20 cellular contexts compared by ENCODE assay signal in genomic region chr12:120055231-120055630, GRCh38.
A peak's percentile ranks its signal among the peaks of the same experiment; 100 is the strongest.
DNase-seq lines count a peak whose midpoint lies in the region; ATAC-seq, FAIRE-seq and TF ChIP-seq lines count a peak whose summit lies in the region.
"Had no signal": no experiment of that assay in that cellular context is flagged by ENCODE, and none has a peak within 500 bp of the region (broad histone marks: within the 10 kb centered on the region; RNA-seq: fewer than 3 reads in every experiment).

No MANE protein-coding gene starts in this region.

- no peaks in the 10 kb centered on the region for H3K27me3 ChIP-seq in HepG2 (ENCODE audit: control insufficient read depth in 1 of 2, insufficient read depth in 2 of 2, low read length in 2 of 2)
- H3K27me3 ChIP-seq in smooth muscle cell (ENCODE audit: low read depth), result no peaks in the 10 kb centered on the region
- no peaks in the 10 kb centered on the region for H3K27me3 ChIP-seq in dorsolateral prefrontal cortex
- H3K27me3 ChIP-seq: stomach had no signal

- no peak for ATAC-seq in HepG2
- ATAC-seq in HG03460 (IDR thresholded peaks at IDR 0.05; ENCODE audit: unreplicated experiment), result no peak
- ATAC-seq: activated CD4-positive, alpha-beta T cell treated with anti-CD3 and anti-CD28 coated beads for 36 hours had no signal

- in situ Hi-C loops in HepG2 (cut with HindIII; ENCODE audit: extremely low pct_ligation_motif_present, low pct_unique_long_range_greater_than_20kb), result no loop called here

- DNase-seq in NOMO-1 treated with dmso at 0.1 percent for 144 hours (lab: John Stamatoyannopoulos, UW; ENCODE audit: unreplicated experiment), result peak; percentile 4
- DNase-seq in epithelial cell of esophagus (ENCODE audit: low read depth), result peak; percentile 90
- no peak for DNase-seq in HepG2 (ENCODE audit: low spot score)
- no peak for DNase-seq in smooth muscle cell (lab: John Stamatoyannopoulos, UW; ENCODE audit: unreplicated experiment)
- no peak for DNase-seq in activated CD4-positive, CD25-positive, alpha-beta regulatory T cell (lab: John Stamatoyannopoulos, UW)
- DNase-seq in dorsolateral prefrontal cortex, result no peak
- DNase-seq: activated CD4-positive, alpha-beta T cell treated with anti-CD3 and anti-CD28 coated beads for 36 hours; activated gamma-delta T cell; aorta; DND-41; IMR-90; naive B cell; NCI-H2029 treated with DMSO at 0.1 percent for 48 hours; NCI-H510A treated with DMSO at 0.1 percent for 48 hours; stimulated activated CD4-positive, alpha-beta T cell treated with anti-CD3 and anti-CD28 coated beads, Interleukin-2, amount 100 ng/mL, for 24 hours; stomach; T1000 had no signal

- TF ChIP-seq EP300 in HepG2 (IDR thresholded peaks at IDR 0.05; ENCODE audit: low read depth in 2 of 2, low read length in 2 of 2) (no peak), HepG2 (CRISPR knock-in tag; IDR thresholded peaks at IDR 0.05; ENCODE audit: borderline replicate concordance) (no peak)

- H3K9ac ChIP-seq in HepG2 (ENCODE audit: insufficient read depth, low read depth, low read length), result no peak overlapping the region
- H3K9ac ChIP-seq in smooth muscle cell (ENCODE audit: low read depth), result no peak overlapping the region
- H3K9ac ChIP-seq: parathyroid adenoma had no signal

- no peak for TF ChIP-seq RAD21 in HepG2 (CRISPR knock-in tag; IDR thresholded peaks at IDR 0.05)

- H2AFZ ChIP-seq in HepG2 (ENCODE audit: low read length) (no peak overlapping the region), smooth muscle cell (ENCODE audit: low read depth) (no peak overlapping the region)
- H2AFZ ChIP-seq: parathyroid adenoma had no signal

- H3K36me3 ChIP-seq in HEK293 (ENCODE audit: control insufficient read depth in 2 of 2, insufficient read depth in 1 of 2, low read length in 2 of 2) (no peaks in the 10 kb centered on the region), HepG2 (replicated peaks in 1 of 2; ENCODE audit: control insufficient read depth in 1 of 2, insufficient read depth in 2 of 2, low read length in 2 of 2) (no peaks in the 10 kb centered on the region), smooth muscle cell (ENCODE audit: low read depth) (no peaks in the 10 kb centered on the region)
- H3K36me3 ChIP-seq: stomach had no signal

- TF ChIP-seq POLR2A in HepG2 (IDR thresholded peaks at IDR 0.05; ENCODE audit: insufficient read depth in 1 of 2, low read depth in 2 of 2, low read length in 2 of 2), result no peak

- TF ChIP-seq CTCF in HEK293 (tag by site-specific recombination; IDR thresholded peaks at IDR 0.05) (no peak), epithelial cell of esophagus (IDR thresholded peaks at IDR 0.05; ENCODE audit: insufficient read depth, low read depth, low read length, missing control alignments) (no peak), HepG2 (CRISPR knock-in tag; IDR thresholded peaks at IDR 0.05) (no peak), smooth muscle cell (IDR thresholded peaks at IDR 0.05; ENCODE audit: borderline replicate concordance, insufficient read depth, poor library complexity, severe bottlenecking) (no peak), dorsolateral prefrontal cortex (IDR thresholded peaks at IDR 0.05 in 54 of 56, conservative IDR thresholded peaks at IDR 0.05 in 2 of 56; ENCODE audit: low read depth in 1 of 56, partially characterized antibody in 56 of 56) (no peak)

- CTCF ChIA-PET in HEK293 (lab: Yijun Ruan, JAX), result interaction anchor here (0.5 kb wide), 1 partner anchor 1099 kb away, joined by 3 read pairs; no protein-coding TSS in a partner anchor
- CTCF ChIA-PET in HepG2 (lab: Yijun Ruan, JAX; ENCODE audit: low intra/inter-chr PET ratio, low total read pairs), result no interaction called here

- H3K27ac ChIP-seq in HEK293 (ENCODE audit: extremely low read depth, low read depth, low read length) (no peak overlapping the region), HepG2 (ENCODE audit: extremely low read length, insufficient read depth, low read length) (peak overlapping the region; percentile 14), smooth muscle cell (ENCODE audit: low read depth) (no peak overlapping the region), dorsolateral prefrontal cortex (no peak overlapping the region)
- H3K27ac ChIP-seq: parathyroid adenoma, stomach had no signal

- no peak overlapping the region for H3K4me2 ChIP-seq in HepG2 (ENCODE audit: low read depth, low read length)
- H3K4me2 ChIP-seq in smooth muscle cell, result no peak overlapping the region

- no peaks in the 10 kb centered on the region for H3K79me2 ChIP-seq in HepG2 (ENCODE audit: insufficient read depth, low read length)
- no peaks in the 10 kb centered on the region for H3K79me2 ChIP-seq in smooth muscle cell (ENCODE audit: low read depth)

- H4K20me1 ChIP-seq in HepG2 (ENCODE audit: insufficient read depth, low read length), result no peaks in the 10 kb centered on the region
- no peaks in the 10 kb centered on the region for H4K20me1 ChIP-seq in smooth muscle cell (ENCODE audit: low read depth)

- FAIRE-seq in HepG2 (lab: Jason Lieb, UNC), result peak; percentile 51

- H3K9me3 ChIP-seq in HEK293 (ENCODE audit: control insufficient read depth, insufficient read depth, low read depth, low read length) (no peaks in the 10 kb centered on the region), HepG2 (ENCODE audit: low read length) (no peaks in the 10 kb centered on the region), smooth muscle cell (replicated peaks; ENCODE audit: low read depth) (no peaks in the 10 kb centered on the region)
- H3K9me3 ChIP-seq: stomach had no signal

- POLR2A ChIA-PET in HEK293 (lab: Yijun Ruan, JAX) (no interaction called here), HepG2 (lab: Yijun Ruan, JAX) (no interaction called here)

- H3K4me3 ChIP-seq in HEK293 (ENCODE audit: low read depth, low read length) (no peak overlapping the region), epithelial cell of esophagus (ENCODE audit: low read length) (no peak overlapping the region), HepG2 (replicated peaks in 1 of 3; ENCODE audit: insufficient read depth in 1 of 3, low read depth in 2 of 3, low read length in 3 of 3) (no peak overlapping the region), smooth muscle cell (no peak overlapping the region), dorsolateral prefrontal cortex (no peak overlapping the region)
- H3K4me3 ChIP-seq: stomach had no signal

- no peaks in the 10 kb centered on the region for H3K4me1 ChIP-seq in HEK293 (ENCODE audit: control insufficient read depth, insufficient read depth, low read length)
- H3K4me1 ChIP-seq in HepG2 (ENCODE audit: insufficient read depth, low read length), result peaks cover 25% of the 10 kb centered on the region
- no peaks in the 10 kb centered on the region for H3K4me1 ChIP-seq in smooth muscle cell (ENCODE audit: low read depth)
- H3K4me1 ChIP-seq: parathyroid adenoma, stomach had no signal

- intact Hi-C loops in HepG2 (cut with micrococcal nuclease; ENCODE audit: unreplicated experiment), result no loop called here
- intact Hi-C loops in dorsolateral prefrontal cortex (cut with DNase I), result no loop called here

- H3F3A ChIP-seq in smooth muscle cell (ENCODE audit: low read depth), result no peaks in the 10 kb centered on the region

- 82% methylated on average over 1 of the region's 1 CpG for WGBS in HepG2 (ENCODE audit: low lambda C conversion rate)
- 91% methylated on average over 1 of the region's 1 CpG for WGBS in smooth muscle cell (ENCODE audit: low lambda C conversion rate)

- BruUV-seq in HepG2 (replicated peaks; lab: Mats Ljungman, UMichigan), result no TSS peak

TF ChIP-seq in HEK293, 187 proteins besides CTCF, POLR2A, EP300 and RAD21:
- TF ChIP-seq PRDM1 (tag by site-specific recombination; IDR thresholded peaks at IDR 0.05), result no peak
- no peak for TF ChIP-seq ZNF558 (tag by site-specific recombination; IDR thresholded peaks at IDR 0.05)
- peak; percentile 21; the same call in 1 of the 2 replicates for TF ChIP-seq PRDM6 (tag by site-specific recombination; IDR thresholded peaks at IDR 0.05)

TF ChIP-seq in HepG2, 621 proteins besides CTCF, POLR2A, EP300 and RAD21 (continues in another document):
- TF ChIP-seq ATF5 (CRISPR knock-in tag; IDR thresholded peaks at IDR 0.05; ENCODE audit: low read depth) (no peak), ZBTB44 (CRISPR knock-in tag; IDR thresholded peaks at IDR 0.05) (no peak), ZNF18 (CRISPR knock-in tag; IDR thresholded peaks at IDR 0.05; ENCODE audit: insufficient replicate concordance) (no peak), ATM (IDR thresholded peaks at IDR 0.05; ENCODE audit: borderline replicate concordance) (no peak), NONO (IDR thresholded peaks at IDR 0.05) (no peak), NONO (CRISPR knock-in tag; conservative IDR thresholded peaks at IDR 0.05) (no peak)

Comparison
In these comparisons a context has a peak if more than half of its experiments do, and no peak if none do; other contexts are left out.
1. DNase-seq: peak in NOMO-1 treated with dmso at 0.1 percent for 144 hours (single experiment) and epithelial cell of esophagus (single experiment); none in HepG2 (single experiment), smooth muscle cell (single experiment), activated CD4-positive, CD25-positive, alpha-beta regulatory T cell (0 of 4) and dorsolateral prefrontal cortex (0 of 10).